ENCODE assay signal across 8 cellular contexts in genomic region chr7:149027560-149028345, GRCh38. TPM values are rescaled to one million over a fixed set of nuclear protein-coding genes. Genes with fewer than 3 reads are reported as not detected.
A peak's percentile ranks its signal among the peaks of the same experiment; 100 is the strongest.
DNase-seq lines count a peak whose midpoint lies in the region; ATAC-seq and TF ChIP-seq lines count a peak whose summit lies in the region.

No MANE protein-coding gene starts in this region.

- peaks cover 4 to 9% (median 7%) of the 10 kb centered on the region in 3 donors for H3K27me3 Mint-ChIP-seq in immature natural killer cell (ENCODE audit: low read depth in 3 of 3)
- no peaks in the 10 kb centered on the region for H3K27me3 Mint-ChIP-seq in stimulated activated memory B cell treated with anti-CD40 and anti-IgM and Interleukin-4, amounts not matched to agents 10 μg/mL and 1 μg/mL and 100 μg/mL, for 72 hours

- H3K4me1 Mint-ChIP-seq in immature natural killer cell = peaks cover 38 to 60% of the 10 kb centered on the region in 2 donors
- H3K4me1 Mint-ChIP-seq in stimulated activated memory B cell treated with anti-CD40 and anti-IgM and Interleukin-4, amounts not matched to agents 10 μg/mL and 1 μg/mL and 100 μg/mL, for 72 hours = peaks cover 49% of the 10 kb centered on the region

- DNase-seq in BE2C (peak; percentile 21), HT-29 (ENCODE audit: low spot score) (peak; percentile 60), adipocyte (ENCODE audit: low read depth) (peak; percentile 61), immature natural killer cell (no peak), ureter (ENCODE audit: low spot score) (no peak), KG1 (lab: John Stamatoyannopoulos, UW) (no peak)

- H3K36me3 Mint-ChIP-seq in immature natural killer cell = peaks cover 0 to 3% (median 0%) of the 10 kb centered on the region in 3 donors
- peaks cover 18% of the 10 kb centered on the region for H3K36me3 Mint-ChIP-seq in stimulated activated memory B cell treated with anti-CD40 and anti-IgM and Interleukin-4, amounts not matched to agents 10 μg/mL and 1 μg/mL and 100 μg/mL, for 72 hours

- H3K9me3 ChIP-seq in BE2C = no peaks in the 10 kb centered on the region
- H3K9me3 ChIP-seq in adipocyte (ENCODE audit: control insufficient read depth, low read length) = no peaks in the 10 kb centered on the region

- H3K4me1 ChIP-seq in BE2C (no peaks in the 10 kb centered on the region), adipocyte (ENCODE audit: control insufficient read depth, insufficient read depth, low read length) (peaks cover 17% of the 10 kb centered on the region)

- H3K9ac ChIP-seq in adipocyte (ENCODE audit: low read length) = peak overlapping the region; percentile 95

- ATAC-seq in stimulated activated memory B cell treated with anti-CD40 and anti-IgM and Interleukin-4, amounts not matched to agents 10 μg/mL and 1 μg/mL and 100 μg/mL, for 72 hours = no peak
- ATAC-seq in HG02610 (IDR thresholded peaks at IDR 0.05; ENCODE audit: unreplicated experiment) = no peak

- no peaks in the 10 kb centered on the region for H3K9me3 Mint-ChIP-seq in immature natural killer cell
- H3K9me3 Mint-ChIP-seq in stimulated activated memory B cell treated with anti-CD40 and anti-IgM and Interleukin-4, amounts not matched to agents 10 μg/mL and 1 μg/mL and 100 μg/mL, for 72 hours = no peaks in the 10 kb centered on the region

- peak overlapping the region; percentile 86 to 92 (median 89) for H3K4me3 Mint-ChIP-seq in immature natural killer cell
- peak overlapping the region; percentile 86 for H3K4me3 Mint-ChIP-seq in stimulated activated memory B cell treated with anti-CD40 and anti-IgM and Interleukin-4, amounts not matched to agents 10 μg/mL and 1 μg/mL and 100 μg/mL, for 72 hours

- no peak for TF ChIP-seq CTCF in BE2C (IDR thresholded peaks at IDR 0.05; ENCODE audit: low read depth, low read length)

- H3K27ac Mint-ChIP-seq in immature natural killer cell = peak overlapping the region; percentile 86 to 94 (median 90)
- H3K27ac Mint-ChIP-seq in stimulated activated memory B cell treated with anti-CD40 and anti-IgM and Interleukin-4, amounts not matched to agents 10 μg/mL and 1 μg/mL and 100 μg/mL, for 72 hours = peak overlapping the region; percentile 90

- H3K36me3 ChIP-seq in BE2C (peaks cover 12% of the 10 kb centered on the region), adipocyte (ENCODE audit: control insufficient read depth, insufficient read depth, low read length, severe bottlenecking) (no peaks in the 10 kb centered on the region)

- H3K4me3 ChIP-seq in BE2C (ENCODE audit: low read depth, low read length) (peak overlapping the region; percentile 91), adipocyte (ENCODE audit: low read length) (peak overlapping the region; percentile 94)

- H3K27me3 ChIP-seq in BE2C (no peaks in the 10 kb centered on the region), adipocyte (replicated peaks; ENCODE audit: control insufficient read depth, insufficient read depth, low read length) (no peaks in the 10 kb centered on the region)

RNA-seq across cellular contexts. Expression of gene PDIA4, which starts 0.6 kb away (rescaled TPM):
- 134 TPM for polyA plus RNA-seq in BE2C (2012; ENCODE audit: insufficient read depth, insufficient read length, low read depth)
- total RNA-seq in HT-29 (2014; rRNA removed; shearing (Covaris generic)) = 327 and 331 TPM in 2 replicates
- 100 to 1,000 TPM in 2 of 3 donors, 10 to 100 TPM in 1; 84.4 to 160 (median 125) TPM for polyA plus RNA-seq in immature natural killer cell
- 116 TPM for total RNA-seq in ureter

Comparison
In these comparisons a context has a peak if more than half of its experiments do, and no peak if none do; other contexts are left out.
1. DNase-seq: peak in BE2C (single experiment), HT-29 (single experiment) and adipocyte (single experiment); none in immature natural killer cell (0 of 3), ureter (single experiment) and KG1 (single experiment).